Comparison of ENCODE assay signal across 1 cellular context in genomic region chr5:54063817-54064216, GRCh38.
TF ChIP-seq lines count a peak whose summit lies in the region.

No MANE protein-coding gene starts in this region.

TF ChIP-seq in A549, 52 proteins besides CTCF, POLR2A, EP300 and RAD21 (continued from another document):
- no peak for TF ChIP-seq PBX3 (IDR thresholded peaks at IDR 0.05)
